ENCODE assay signal across 19 cellular contexts in the genomic region with DNA sequence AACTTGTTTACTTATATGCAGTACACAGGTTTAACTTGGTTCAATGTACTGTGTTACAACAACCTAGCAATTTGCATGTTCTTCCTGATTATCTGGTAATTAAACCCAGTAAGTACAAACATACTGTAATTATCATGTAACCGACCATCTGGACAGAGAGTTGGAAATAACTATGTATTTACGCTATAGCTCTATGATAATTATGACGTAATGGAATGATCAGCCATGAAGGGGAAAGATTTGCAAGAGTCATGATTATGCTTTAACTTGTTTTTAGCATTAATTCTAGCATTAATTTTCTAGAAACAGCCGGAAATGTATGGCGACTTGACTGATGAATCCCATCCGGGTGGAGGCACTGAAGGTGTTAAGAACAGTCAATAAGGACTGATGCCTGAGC.
DNase-seq lines count a peak whose midpoint lies in the region; ATAC-seq and TF ChIP-seq lines count a peak whose summit lies in the region.
"Had no signal": no experiment of that assay in that cellular context is flagged by ENCODE, and none has a peak within 500 bp of the region (broad histone marks: within the 10 kb centered on the region; RNA-seq: fewer than 3 reads in every experiment).

No MANE protein-coding gene starts in this region.

- no peaks in the 10 kb centered on the region for H3K27me3 ChIP-seq in colonic mucosa
- H3K27me3 ChIP-seq: SJSA1 had no signal

- no peaks in the 10 kb centered on the region for H3K36me3 ChIP-seq in colonic mucosa
- H3K36me3 ChIP-seq: SJSA1 had no signal

- H3K27ac ChIP-seq in colonic mucosa = no peak overlapping the region
- H3K27ac ChIP-seq: 22Rv1, C4-2B, HL-60, PC-9, SJSA1 had no signal

- H3K4me3 ChIP-seq in colonic mucosa = no peak overlapping the region
- H3K4me3 ChIP-seq: PC-9, SJSA1 had no signal

- no peak for ATAC-seq in GM21390 (IDR thresholded peaks at IDR 0.05; ENCODE audit: unreplicated experiment)
- ATAC-seq: CD8-positive, alpha-beta T cell; Right ventricle myocardium inferior had no signal

- DNase-seq in DMS53 (lab: John Stamatoyannopoulos, UW) = peak; percentile 7
- no peak for DNase-seq in DMS53 treated with DMSO at 0.1 percent for 48 hours (lab: John Stamatoyannopoulos, UW; ENCODE audit: unreplicated experiment)
- peak; percentile 27 for DNase-seq in COLO668 (lab: John Stamatoyannopoulos, UW; ENCODE audit: unreplicated experiment)
- peak; percentile 30 to 78 for DNase-seq in NCI-H2081 (lab: John Stamatoyannopoulos, UW)
- peak; percentile 48 for DNase-seq in NCI-H82 (lab: John Stamatoyannopoulos, UW)
- no peak for DNase-seq in activated T-cell treated with anti-CD3 and anti-CD28 coated beads, Interleukin-2, amount 50 U/mL, for 48 hours
- no peak for DNase-seq in colonic mucosa
- DNase-seq: Calu3; CD8-positive, alpha-beta T cell; NCI-H1048; NCI-H1436 treated with DMSO at 0.1 percent for 48 hours; PC-9; T-helper 2 cell had no signal

- H3K9me3 ChIP-seq in colonic mucosa = no peaks in the 10 kb centered on the region
- H3K9me3 ChIP-seq: SJSA1 had no signal

- intact Hi-C loops in colonic mucosa (cut with DNase I) = no loop called here

- TF ChIP-seq CTCF in colonic mucosa (IDR thresholded peaks at IDR 0.05) = no peak

- no peaks in the 10 kb centered on the region for H3K4me1 ChIP-seq in colonic mucosa
- H3K4me1 ChIP-seq: SJSA1 had no signal

- H3K9ac ChIP-seq in colonic mucosa (ENCODE audit: low read depth in 2 of 2, low read length in 2 of 2) = no peak overlapping the region

Comparison
In these comparisons a context has a peak if more than half of its experiments do, and no peak if none do; other contexts are left out.
1. DNase-seq: peak in DMS53 (single experiment), COLO668 (single experiment), NCI-H2081 (2 of 2) and NCI-H82 (single experiment); none in DMS53 treated with DMSO at 0.1 percent for 48 hours (single experiment), activated T-cell treated with anti-CD3 and anti-CD28 coated beads, Interleukin-2, amount 50 U/mL, for 48 hours (0 of 2) and colonic mucosa (single experiment).